ENCODE assay signal across 14 cellular contexts in genomic region chr2:241142593-241142992, GRCh38. TPM values are rescaled to one million over a fixed set of nuclear protein-coding genes. Genes with fewer than 3 reads are reported as not detected.
DNase-seq lines count a peak whose midpoint lies in the region; ATAC-seq and TF ChIP-seq lines count a peak whose summit lies in the region.
"Had no signal": no experiment of that assay in that cellular context is flagged by ENCODE, and none has a peak within 500 bp of the region (broad histone marks: within the 10 kb centered on the region; RNA-seq: fewer than 3 reads in every experiment).

No MANE protein-coding gene starts in this region.

- peak overlapping the region; percentile 28 for H3K27ac Mint-ChIP-seq in activated naive CD4-positive, alpha-beta T cell treated with anti-CD3 and anti-CD28 coated beads, Interleukin-2, amount 10 ng/mL, durations not matched to agents 7 days and 5 days
- H3K27ac Mint-ChIP-seq in activated naive CD4-positive, alpha-beta T cell treated with anti-CD3 and anti-CD28 coated beads, Interleukin-2, amount 50 U/mL, for 72 hours, result peak overlapping the region in 1 of 2 donors; percentile 53
- H3K27ac Mint-ChIP-seq in chondrocyte (ENCODE audit: unreplicated experiment), result no peak overlapping the region
- H3K27ac Mint-ChIP-seq in stimulated activated naive B cell treated with anti-CD40 and anti-IgM and Interleukin-4, amounts not matched to agents 10 μg/mL and 1 μg/mL and 100 μg/mL, for 72 hours, result no peak overlapping the region

- CTCF ChIA-PET in activated naive CD4-positive, alpha-beta T cell treated with anti-CD3 and anti-CD28 coated beads, Interleukin-2, amount 10 ng/mL, durations not matched to agents 7 days and 5 days (lab: Charles Lee), result no interaction called here

- no peak for TF ChIP-seq CTCF in chondrocyte (IDR thresholded peaks at IDR 0.05)

- H3K4me1 Mint-ChIP-seq in activated naive CD4-positive, alpha-beta T cell treated with anti-CD3 and anti-CD28 coated beads, Interleukin-2, amount 10 ng/mL, durations not matched to agents 7 days and 5 days, result peaks cover 1% of the 10 kb centered on the region
- peaks cover 2% of the 10 kb centered on the region for H3K4me1 Mint-ChIP-seq in chondrocyte (ENCODE audit: low read depth)
- H3K4me1 Mint-ChIP-seq in stimulated activated naive B cell treated with anti-CD40 and anti-IgM and Interleukin-4, amounts not matched to agents 10 μg/mL and 1 μg/mL and 100 μg/mL, for 72 hours, result peaks cover 17 to 20% of the 10 kb centered on the region in 2 donors
- H3K4me1 Mint-ChIP-seq: CD14-positive monocyte had no signal

- H3K36me3 Mint-ChIP-seq in activated naive CD4-positive, alpha-beta T cell treated with anti-CD3 and anti-CD28 coated beads, Interleukin-2, amount 10 ng/mL, durations not matched to agents 7 days and 5 days, result peaks cover 22% of the 10 kb centered on the region
- peaks cover 7 to 10% of the 10 kb centered on the region in 2 donors for H3K36me3 Mint-ChIP-seq in activated naive CD4-positive, alpha-beta T cell treated with anti-CD3 and anti-CD28 coated beads, Interleukin-2, amount 50 U/mL, for 72 hours
- H3K36me3 Mint-ChIP-seq in chondrocyte (ENCODE audit: low read depth), result no peaks in the 10 kb centered on the region
- peaks cover 23 to 65% of the 10 kb centered on the region in 2 donors for H3K36me3 Mint-ChIP-seq in stimulated activated naive B cell treated with anti-CD40 and anti-IgM and Interleukin-4, amounts not matched to agents 10 μg/mL and 1 μg/mL and 100 μg/mL, for 72 hours

- no peak overlapping the region for H3K4me3 Mint-ChIP-seq in activated naive CD4-positive, alpha-beta T cell treated with anti-CD3 and anti-CD28 coated beads, Interleukin-2, amount 10 ng/mL, durations not matched to agents 7 days and 5 days
- no peak overlapping the region for H3K4me3 Mint-ChIP-seq in chondrocyte (ENCODE audit: unreplicated experiment)
- H3K4me3 Mint-ChIP-seq in stimulated activated naive B cell treated with anti-CD40 and anti-IgM and Interleukin-4, amounts not matched to agents 10 μg/mL and 1 μg/mL and 100 μg/mL, for 72 hours, result no peak overlapping the region
- H3K4me3 Mint-ChIP-seq: CD14-positive monocyte; CD4-positive, alpha-beta memory T cell had no signal

- no peak for ATAC-seq in activated naive CD4-positive, alpha-beta T cell treated with anti-CD3 and anti-CD28 coated beads, Interleukin-2, amount 50 U/mL, for 72 hours
- no peak for ATAC-seq in stimulated activated naive B cell treated with anti-CD40 and anti-IgM and Interleukin-4, amounts not matched to agents 10 μg/mL and 1 μg/mL and 100 μg/mL, for 72 hours (replicated peaks)

- no peaks in the 10 kb centered on the region for H3K9me3 Mint-ChIP-seq in activated naive CD4-positive, alpha-beta T cell treated with anti-CD3 and anti-CD28 coated beads, Interleukin-2, amount 10 ng/mL, durations not matched to agents 7 days and 5 days
- no peaks in the 10 kb centered on the region for H3K9me3 Mint-ChIP-seq in activated naive CD4-positive, alpha-beta T cell treated with anti-CD3 and anti-CD28 coated beads, Interleukin-2, amount 50 U/mL, for 72 hours
- no peaks in the 10 kb centered on the region for H3K9me3 Mint-ChIP-seq in chondrocyte (ENCODE audit: low read depth)
- H3K9me3 Mint-ChIP-seq in stimulated activated naive B cell treated with anti-CD40 and anti-IgM and Interleukin-4, amounts not matched to agents 10 μg/mL and 1 μg/mL and 100 μg/mL, for 72 hours, result no peaks in the 10 kb centered on the region
- H3K9me3 Mint-ChIP-seq: CD14-positive monocyte; CD4-positive, alpha-beta memory T cell had no signal

- DNase-seq in activated naive CD4-positive, alpha-beta T cell treated with anti-CD3 and anti-CD28 coated beads, Interleukin-2, amount 10 ng/mL, durations not matched to agents 7 days and 5 days, result no peak
- no peak for DNase-seq in activated naive CD4-positive, alpha-beta T cell treated with anti-CD3 and anti-CD28 coated beads, Interleukin-2, amount 50 U/mL, for 72 hours (ENCODE audit: low spot score in 2 of 2)
- DNase-seq in chondrocyte (ENCODE audit: low spot score), result peak; percentile 21
- DNase-seq in posterior vena cava (ENCODE audit: low spot score), result peak; percentile 43
- no peak for DNase-seq in dermis blood vessel endothelial cell
- DNase-seq in stimulated activated naive B cell treated with anti-CD40 and anti-IgM and Interleukin-4, amounts not matched to agents 10 μg/mL and 1 μg/mL and 100 μg/mL, for 72 hours, result no peak
- no peak for DNase-seq in dedifferentiated amniotic fluid mesenchymal stem cell (ENCODE audit: extremely low spot score)
- DNase-seq: 8988T; CD4-positive, alpha-beta memory T cell; DMS153; DMS79; GDM1; GM23248 had no signal

- H3K27me3 Mint-ChIP-seq in activated naive CD4-positive, alpha-beta T cell treated with anti-CD3 and anti-CD28 coated beads, Interleukin-2, amount 10 ng/mL, durations not matched to agents 7 days and 5 days, result no peaks in the 10 kb centered on the region
- H3K27me3 Mint-ChIP-seq in chondrocyte (ENCODE audit: low read depth), result no peaks in the 10 kb centered on the region
- H3K27me3 Mint-ChIP-seq in stimulated activated naive B cell treated with anti-CD40 and anti-IgM and Interleukin-4, amounts not matched to agents 10 μg/mL and 1 μg/mL and 100 μg/mL, for 72 hours, result no peaks in the 10 kb centered on the region
- H3K27me3 Mint-ChIP-seq: CD4-positive, alpha-beta memory T cell had no signal

- intact Hi-C loops in posterior vena cava (cut with DNase I), result no loop called here

RNA-seq across cellular contexts. Expression of gene PASK, which starts 6.7 kb away (rescaled TPM):
- total RNA-seq in activated naive CD4-positive, alpha-beta T cell treated with anti-CD3 and anti-CD28 coated beads, Interleukin-2, amount 50 U/mL, for 72 hours, result 10 to 100 TPM; 67.6 to 95.3 TPM
- 4.4 to 13.8 TPM (median 4.5 TPM) in 3 replicates for total RNA-seq in chondrocyte
- 1 to 10 TPM; 2.3 to 4.4 TPM for total RNA-seq in posterior vena cava
- total RNA-seq in dermis blood vessel endothelial cell, result 4.4 and 9.2 TPM in 2 replicates

RNA-seq across cellular contexts. Expression of gene PPP1R7, which starts 7.7 kb away (rescaled TPM):
- total RNA-seq in activated naive CD4-positive, alpha-beta T cell treated with anti-CD3 and anti-CD28 coated beads, Interleukin-2, amount 50 U/mL, for 72 hours, result 10 to 100 TPM; 81.6 to 98.9 TPM
- total RNA-seq in chondrocyte (43.1 to 54.2 TPM (median 44.3 TPM) in 3 replicates), posterior vena cava (10 to 100 TPM; 49.3 to 53.0 TPM), dermis blood vessel endothelial cell (47.6 and 55.1 TPM in 2 replicates)

RNA-seq across cellular contexts. Expression of gene MTERF4, which starts 40.5 kb away (rescaled TPM):
- 10 to 100 TPM; 37.8 to 47.1 TPM for total RNA-seq in activated naive CD4-positive, alpha-beta T cell treated with anti-CD3 and anti-CD28 coated beads, Interleukin-2, amount 50 U/mL, for 72 hours
- 21.5 to 34.1 TPM (median 22.6 TPM) in 3 replicates for total RNA-seq in chondrocyte
- 10 to 100 TPM; 17.1 to 17.8 TPM for total RNA-seq in posterior vena cava
- total RNA-seq in dermis blood vessel endothelial cell, result 37.6 and 43.2 TPM in 2 replicates

RNA-seq across cellular contexts. Expression of gene ANO7, which starts 45.9 kb away (rescaled TPM):
- total RNA-seq in activated naive CD4-positive, alpha-beta T cell treated with anti-CD3 and anti-CD28 coated beads, Interleukin-2, amount 50 U/mL, for 72 hours, result 1 to 10 TPM in 1 of 2 donors, under 1 TPM in 1; 0.27 to 5.3 TPM
- total RNA-seq in chondrocyte, result 0.48 to 2.2 TPM (median 1.5 TPM) in 3 replicates
- under 1 TPM; 0.32 to 0.95 TPM for total RNA-seq in posterior vena cava
- total RNA-seq in dermis blood vessel endothelial cell, result 0.34 and 1.1 TPM in 2 replicates

Comparison
In these comparisons a context has a peak if more than half of its experiments do, and no peak if none do; other contexts are left out.
1. DNase-seq: peak in chondrocyte (single experiment) and posterior vena cava (single experiment); none in activated naive CD4-positive, alpha-beta T cell treated with anti-CD3 and anti-CD28 coated beads, Interleukin-2, amount 10 ng/mL, durations not matched to agents 7 days and 5 days (single experiment), activated naive CD4-positive, alpha-beta T cell treated with anti-CD3 and anti-CD28 coated beads, Interleukin-2, amount 50 U/mL, for 72 hours (0 of 2), dermis blood vessel endothelial cell (single experiment), stimulated activated naive B cell treated with anti-CD40 and anti-IgM and Interleukin-4, amounts not matched to agents 10 μg/mL and 1 μg/mL and 100 μg/mL, for 72 hours (single experiment) and dedifferentiated amniotic fluid mesenchymal stem cell (single experiment).